Comparison of ENCODE assay signal across 18 cellular contexts in genomic region chr6:122752493-122752892, GRCh38. TPM values are rescaled to one million over a fixed set of nuclear protein-coding genes. Genes with fewer than 3 reads are reported as not detected.
DNase-seq lines count a peak whose midpoint lies in the region; ATAC-seq and TF ChIP-seq lines count a peak whose summit lies in the region.
"Had no signal": no experiment of that assay in that cellular context is flagged by ENCODE, and none has a peak within 500 bp of the region (broad histone marks: within the 10 kb centered on the region; RNA-seq: fewer than 3 reads in every experiment).

No MANE protein-coding gene starts in this region.

- peaks cover 6 to 8% of the 10 kb centered on the region in 2 donors for H3K27me3 Mint-ChIP-seq in natural killer cell treated with Interleukin-12 subunit alpha and Interleukin-12 subunit beta and Interleukin-15 and Interleukin-18, amount 100 ng/mL, for 72 hours
- H3K27me3 Mint-ChIP-seq in natural killer cell (ENCODE audit: low read depth in 2 of 2) (peaks cover 6 to 7% of the 10 kb centered on the region in 2 donors), glutamatergic neuron (ENCODE audit: unreplicated experiment) (no peaks in the 10 kb centered on the region)
- H3K27me3 Mint-ChIP-seq in activated T-helper 1 cell treated with anti-CD3 and anti-CD28 coated beads, Interleukin-12 subunit alpha, Interleukin-12 subunit beta, Interleukin-2, Interleukin-4 antibody, amounts not matched to agents 30 ng/mL and 10 ng/mL and 1 ng/mL, durations not matched to agents 14 hours and 24 hours and 36 hours (ENCODE audit: insufficient read depth): no peaks in the 10 kb centered on the region
- H3K27me3 Mint-ChIP-seq: activated naive CD4-positive, alpha-beta T cell treated with anti-CD3 and anti-CD28 coated beads, Interleukin-2, amount 50 U/mL, for 24 hours had no signal

- peak; percentile 38 to 62 for ATAC-seq in natural killer cell treated with Interleukin-12 subunit alpha and Interleukin-12 subunit beta and Interleukin-15 and Interleukin-18, amount 100 ng/mL, for 72 hours
- ATAC-seq in natural killer cell: no peak
- ATAC-seq in HG03457 (IDR thresholded peaks at IDR 0.05; ENCODE audit: unreplicated experiment): peak; percentile 46
- ATAC-seq: esophagus mucosa had no signal

- peaks cover 42 to 45% of the 10 kb centered on the region in 2 donors for H3K4me1 Mint-ChIP-seq in natural killer cell treated with Interleukin-12 subunit alpha and Interleukin-12 subunit beta and Interleukin-15 and Interleukin-18, amount 100 ng/mL, for 72 hours (ENCODE audit: low read depth in 2 of 2)
- peaks cover 25 to 29% of the 10 kb centered on the region in 2 donors for H3K4me1 Mint-ChIP-seq in natural killer cell
- peaks cover 26% of the 10 kb centered on the region for H3K4me1 Mint-ChIP-seq in activated T-helper 1 cell treated with anti-CD3 and anti-CD28 coated beads, Interleukin-12 subunit alpha, Interleukin-12 subunit beta, Interleukin-2, Interleukin-4 antibody, amounts not matched to agents 30 ng/mL and 10 ng/mL and 1 ng/mL, durations not matched to agents 14 hours and 24 hours and 36 hours (ENCODE audit: low read depth)
- no peaks in the 10 kb centered on the region for H3K4me1 Mint-ChIP-seq in glutamatergic neuron (ENCODE audit: low read depth, unreplicated experiment)

- intact Hi-C loops in natural killer cell (cut with micrococcal nuclease): no loop called here
- intact Hi-C loops in activated T-helper 1 cell treated with anti-CD3 and anti-CD28 coated beads, Interleukin-12 subunit alpha, Interleukin-12 subunit beta, Interleukin-2, Interleukin-4 antibody, amounts not matched to agents 30 ng/mL and 10 ng/mL and 1 ng/mL, durations not matched to agents 14 hours and 24 hours and 36 hours (cut with micrococcal nuclease): no loop called here
- intact Hi-C loops in posterior vena cava (cut with DNase I): no loop called here

- peak overlapping the region; percentile 6 to 91 for H3K27ac Mint-ChIP-seq in natural killer cell treated with Interleukin-12 subunit alpha and Interleukin-12 subunit beta and Interleukin-15 and Interleukin-18, amount 100 ng/mL, for 72 hours
- H3K27ac Mint-ChIP-seq in natural killer cell: peak overlapping the region in 1 of 2 donors; percentile 82
- no peak overlapping the region for H3K27ac Mint-ChIP-seq in activated T-helper 1 cell treated with anti-CD3 and anti-CD28 coated beads, Interleukin-12 subunit alpha, Interleukin-12 subunit beta, Interleukin-2, Interleukin-4 antibody, amounts not matched to agents 30 ng/mL and 10 ng/mL and 1 ng/mL, durations not matched to agents 14 hours and 24 hours and 36 hours
- no peak overlapping the region for H3K27ac Mint-ChIP-seq in glutamatergic neuron (ENCODE audit: unreplicated experiment)
- H3K27ac Mint-ChIP-seq: activated naive CD4-positive, alpha-beta T cell treated with anti-CD3 and anti-CD28 coated beads, Interleukin-2, amount 50 U/mL, for 24 hours had no signal

- H3K9me3 Mint-ChIP-seq in natural killer cell treated with Interleukin-12 subunit alpha and Interleukin-12 subunit beta and Interleukin-15 and Interleukin-18, amount 100 ng/mL, for 72 hours: peaks cover 9% of the 10 kb centered on the region
- H3K9me3 Mint-ChIP-seq in natural killer cell: no peaks in the 10 kb centered on the region
- H3K9me3 Mint-ChIP-seq in activated T-helper 1 cell treated with anti-CD3 and anti-CD28 coated beads, Interleukin-12 subunit alpha, Interleukin-12 subunit beta, Interleukin-2, Interleukin-4 antibody, amounts not matched to agents 30 ng/mL and 10 ng/mL and 1 ng/mL, durations not matched to agents 14 hours and 24 hours and 36 hours: no peaks in the 10 kb centered on the region
- peaks cover 2% of the 10 kb centered on the region for H3K9me3 Mint-ChIP-seq in glutamatergic neuron (ENCODE audit: unreplicated experiment)
- H3K9me3 Mint-ChIP-seq: activated naive CD4-positive, alpha-beta T cell treated with anti-CD3 and anti-CD28 coated beads, Interleukin-2, amount 50 U/mL, for 24 hours had no signal

- no peak for TF ChIP-seq CTCF in natural killer cell (IDR thresholded peaks at IDR 0.05)
- TF ChIP-seq CTCF in glutamatergic neuron (IDR thresholded peaks at IDR 0.05; ENCODE audit: partially characterized antibody, unreplicated experiment): no peak

- no peak overlapping the region for H3K4me3 Mint-ChIP-seq in natural killer cell treated with Interleukin-12 subunit alpha and Interleukin-12 subunit beta and Interleukin-15 and Interleukin-18, amount 100 ng/mL, for 72 hours
- H3K4me3 Mint-ChIP-seq in natural killer cell: no peak overlapping the region
- H3K4me3 Mint-ChIP-seq in activated T-helper 1 cell treated with anti-CD3 and anti-CD28 coated beads, Interleukin-12 subunit alpha, Interleukin-12 subunit beta, Interleukin-2, Interleukin-4 antibody, amounts not matched to agents 30 ng/mL and 10 ng/mL and 1 ng/mL, durations not matched to agents 14 hours and 24 hours and 36 hours: no peak overlapping the region
- H3K4me3 Mint-ChIP-seq in glutamatergic neuron (ENCODE audit: unreplicated experiment): no peak overlapping the region

- no peak for DNase-seq in natural killer cell treated with Interleukin-12 subunit alpha and Interleukin-12 subunit beta and Interleukin-15 and Interleukin-18, amount 100 ng/mL, for 72 hours (ENCODE audit: low spot score)
- DNase-seq in natural killer cell (no peak), RPMI8226 (peak; percentile 3), posterior vena cava (ENCODE audit: low spot score) (no peak), NCI-H2227 (lab: John Stamatoyannopoulos, UW; ENCODE audit: unreplicated experiment) (no peak), glutamatergic neuron (no peak)
- no peak for DNase-seq in activated T-helper 1 cell treated with anti-CD3 and anti-CD28 coated beads, Interleukin-12 subunit alpha, Interleukin-12 subunit beta, Interleukin-2, Interleukin-4 antibody, amounts not matched to agents 30 ng/mL and 10 ng/mL and 1 ng/mL, durations not matched to agents 14 hours and 24 hours and 36 hours (ENCODE audit: low spot score)
- DNase-seq: activated CD4-positive, alpha-beta T cell treated with anti-CD3 and anti-CD28 coated beads, Interleukin-2, amount 50 U/mL, for 1 hour; CD4-positive, alpha-beta memory T cell; EL; NCI-H1930; NCI-H524 treated with DMSO at 0.1 percent for 48 hours; stimulated activated naive CD4-positive, alpha-beta T cell treated with Interleukin-2 at 50 U/mL for 16 hours; SW 1271 had no signal

- H3K36me3 Mint-ChIP-seq in natural killer cell treated with Interleukin-12 subunit alpha and Interleukin-12 subunit beta and Interleukin-15 and Interleukin-18, amount 100 ng/mL, for 72 hours: peaks cover 8% of the 10 kb centered on the region
- H3K36me3 Mint-ChIP-seq in natural killer cell (no peaks in the 10 kb centered on the region), glutamatergic neuron (ENCODE audit: unreplicated experiment) (peaks cover 4% of the 10 kb centered on the region)
- no peaks in the 10 kb centered on the region for H3K36me3 Mint-ChIP-seq in activated T-helper 1 cell treated with anti-CD3 and anti-CD28 coated beads, Interleukin-12 subunit alpha, Interleukin-12 subunit beta, Interleukin-2, Interleukin-4 antibody, amounts not matched to agents 30 ng/mL and 10 ng/mL and 1 ng/mL, durations not matched to agents 14 hours and 24 hours and 36 hours (ENCODE audit: low read depth)
- H3K36me3 Mint-ChIP-seq: activated naive CD4-positive, alpha-beta T cell treated with anti-CD3 and anti-CD28 coated beads, Interleukin-2, amount 50 U/mL, for 24 hours; CD4-positive, alpha-beta memory T cell had no signal

RNA-seq across cellular contexts. Expression of gene FABP7, which starts 27.0 kb away (rescaled TPM):
- total RNA-seq in natural killer cell treated with Interleukin-12 subunit alpha and Interleukin-12 subunit beta and Interleukin-15 and Interleukin-18, amount 100 ng/mL, for 72 hours: not detected
- total RNA-seq in natural killer cell (not detected), posterior vena cava (not detected), glutamatergic neuron (ENCODE audit: unreplicated experiment) (3.3 TPM)
- total RNA-seq in activated T-helper 1 cell treated with anti-CD3 and anti-CD28 coated beads, Interleukin-12 subunit alpha, Interleukin-12 subunit beta, Interleukin-2, Interleukin-4 antibody, amounts not matched to agents 30 ng/mL and 10 ng/mL and 1 ng/mL, durations not matched to agents 14 hours and 24 hours and 36 hours: not detected in 2 replicates
- total RNA-seq: CD4-positive, alpha-beta memory T cell; esophagus mucosa; glomerular endothelial cell had no signal

RNA-seq across cellular contexts. Expression of gene SMPDL3A, which starts 36.6 kb away (rescaled TPM):
- 1 to 10 TPM; 3.4 to 8.1 TPM for total RNA-seq in natural killer cell treated with Interleukin-12 subunit alpha and Interleukin-12 subunit beta and Interleukin-15 and Interleukin-18, amount 100 ng/mL, for 72 hours
- total RNA-seq in natural killer cell (1 to 10 TPM; 1.1 to 4.3 (median 3.9) TPM), posterior vena cava (1 to 10 TPM; 6.1 to 7.0 TPM), glutamatergic neuron (ENCODE audit: unreplicated experiment) (10.0 TPM)
- 0.47 and 0.64 TPM in 2 replicates for total RNA-seq in activated T-helper 1 cell treated with anti-CD3 and anti-CD28 coated beads, Interleukin-12 subunit alpha, Interleukin-12 subunit beta, Interleukin-2, Interleukin-4 antibody, amounts not matched to agents 30 ng/mL and 10 ng/mL and 1 ng/mL, durations not matched to agents 14 hours and 24 hours and 36 hours
- total RNA-seq: CD4-positive, alpha-beta memory T cell had no signal

Comparison
In these comparisons a context has a peak if more than half of its experiments do, and no peak if none do; other contexts are left out.
1. ATAC-seq: peak in natural killer cell treated with Interleukin-12 subunit alpha and Interleukin-12 subunit beta and Interleukin-15 and Interleukin-18, amount 100 ng/mL, for 72 hours (2 of 2) and HG03457 (single experiment); none in natural killer cell (0 of 3).
2. H3K27ac Mint-ChIP-seq: peak in natural killer cell treated with Interleukin-12 subunit alpha and Interleukin-12 subunit beta and Interleukin-15 and Interleukin-18, amount 100 ng/mL, for 72 hours (2 of 2); none in activated T-helper 1 cell treated with anti-CD3 and anti-CD28 coated beads, Interleukin-12 subunit alpha, Interleukin-12 subunit beta, Interleukin-2, Interleukin-4 antibody, amounts not matched to agents 30 ng/mL and 10 ng/mL and 1 ng/mL, durations not matched to agents 14 hours and 24 hours and 36 hours (single experiment) and glutamatergic neuron (single experiment).